ENCODE assay signal across 8 cellular contexts in the genomic region with DNA sequence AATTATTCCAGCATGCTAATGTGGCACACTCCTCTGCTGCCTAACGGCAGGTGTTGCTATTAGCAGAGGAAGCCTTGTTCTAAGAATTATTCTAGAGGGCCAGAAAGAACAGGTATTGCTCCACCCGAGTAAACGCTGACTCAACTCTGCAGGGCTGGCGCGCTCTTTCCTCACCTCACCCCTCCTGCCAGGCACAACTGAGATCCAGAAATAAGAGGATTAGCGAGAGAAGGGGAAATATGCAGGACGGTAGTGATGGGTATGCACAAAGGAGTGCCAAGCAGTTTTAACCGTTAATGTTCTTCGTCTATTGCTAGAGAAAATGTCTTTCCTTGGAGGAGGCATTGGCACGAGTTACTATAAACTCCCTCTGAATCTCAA. TPM values are rescaled to one million over a fixed set of nuclear protein-coding genes. Genes with fewer than 3 reads are reported as not detected.
A peak's percentile ranks its signal among the peaks of the same experiment; 100 is the strongest.
DNase-seq lines count a peak whose midpoint lies in the region; ATAC-seq, FAIRE-seq and TF ChIP-seq lines count a peak whose summit lies in the region.

No MANE protein-coding gene starts in this region.

- H3K9me3 Mint-ChIP-seq in activated naive CD8-positive, alpha-beta T cell (ENCODE audit: low read depth): no peaks in the 10 kb centered on the region

- FAIRE-seq in HTR-8/SVneo (lab: Jason Lieb, UNC) (no peak), GM12892 (lab: Jason Lieb, UNC) (no peak)

- no peak for TF ChIP-seq CTCF in GM12875 (IDR thresholded peaks at IDR 0.05; ENCODE audit: borderline replicate concordance, insufficient read depth, low read depth, low read length)

- H3K36me3 ChIP-seq in stomach smooth muscle (ENCODE audit: control insufficient read depth in 2 of 2, insufficient read depth in 2 of 2, low read length in 2 of 2): no peaks in the 10 kb centered on the region

- H3K4me3 Mint-ChIP-seq in activated naive CD8-positive, alpha-beta T cell: peak overlapping the region; percentile 78

- H3K4me3 ChIP-seq in GM12875 (ENCODE audit: low read depth, low read length) (peak overlapping the region; percentile 46), stomach smooth muscle (ENCODE audit: low read length in 2 of 2) (peak overlapping the region; percentile 62 to 73)

- no peak overlapping the region for H3K27ac Mint-ChIP-seq in activated naive CD8-positive, alpha-beta T cell

- peaks cover 13 to 27% of the 10 kb centered on the region in 2 donors for H3K27me3 ChIP-seq in stomach smooth muscle (ENCODE audit: control insufficient read depth in 1 of 2, insufficient read depth in 2 of 2, low read length in 2 of 2)

- peaks cover 25% of the 10 kb centered on the region for H3K27me3 Mint-ChIP-seq in activated naive CD8-positive, alpha-beta T cell

- DNase-seq in HTR-8/SVneo (ENCODE audit: insufficient read length, low spot score) (peak; percentile 5), iris pigment epithelial cell (ENCODE audit: low read depth) (peak; percentile 10), GM12892 (ENCODE audit: insufficient read length) (no peak), MV-4-11 (lab: John Stamatoyannopoulos, UW) (no peak)

- ATAC-seq in HG03045 (IDR thresholded peaks at IDR 0.05; ENCODE audit: unreplicated experiment): no peak

- TF ChIP-seq POLR2A in GM12892 (IDR thresholded peaks at IDR 0.05; ENCODE audit: low read depth, low read length): no peak

- H3K4me1 Mint-ChIP-seq in activated naive CD8-positive, alpha-beta T cell (ENCODE audit: low read depth): peaks cover 15% of the 10 kb centered on the region

- no peaks in the 10 kb centered on the region for H3K4me1 ChIP-seq in stomach smooth muscle (ENCODE audit: control insufficient read depth, insufficient read depth, low read length)

- H3K9ac ChIP-seq in stomach smooth muscle (ENCODE audit: low read length in 2 of 2): no peak overlapping the region

- no peaks in the 10 kb centered on the region for H3K9me3 ChIP-seq in stomach smooth muscle (ENCODE audit: control insufficient read depth in 2 of 2, low read length in 2 of 2)

- no peaks in the 10 kb centered on the region for H3K36me3 Mint-ChIP-seq in activated naive CD8-positive, alpha-beta T cell

- H3K27ac ChIP-seq in stomach smooth muscle (ENCODE audit: low read length): no peak overlapping the region

RNA-seq across cellular contexts. Expression of a gene that starts 0.4 kb away (rescaled TPM):
- 0.30 TPM for polyA plus RNA-seq in GM12892 (2012; ENCODE audit: missing spikeins)

Comparison
In these comparisons a context has a peak if more than half of its experiments do, and no peak if none do; other contexts are left out.
1. DNase-seq: peak in HTR-8/SVneo (single experiment) and iris pigment epithelial cell (single experiment); none in GM12892 (single experiment) and MV-4-11 (single experiment).